21 cellular contexts compared by ENCODE assay signal in the genomic region with DNA sequence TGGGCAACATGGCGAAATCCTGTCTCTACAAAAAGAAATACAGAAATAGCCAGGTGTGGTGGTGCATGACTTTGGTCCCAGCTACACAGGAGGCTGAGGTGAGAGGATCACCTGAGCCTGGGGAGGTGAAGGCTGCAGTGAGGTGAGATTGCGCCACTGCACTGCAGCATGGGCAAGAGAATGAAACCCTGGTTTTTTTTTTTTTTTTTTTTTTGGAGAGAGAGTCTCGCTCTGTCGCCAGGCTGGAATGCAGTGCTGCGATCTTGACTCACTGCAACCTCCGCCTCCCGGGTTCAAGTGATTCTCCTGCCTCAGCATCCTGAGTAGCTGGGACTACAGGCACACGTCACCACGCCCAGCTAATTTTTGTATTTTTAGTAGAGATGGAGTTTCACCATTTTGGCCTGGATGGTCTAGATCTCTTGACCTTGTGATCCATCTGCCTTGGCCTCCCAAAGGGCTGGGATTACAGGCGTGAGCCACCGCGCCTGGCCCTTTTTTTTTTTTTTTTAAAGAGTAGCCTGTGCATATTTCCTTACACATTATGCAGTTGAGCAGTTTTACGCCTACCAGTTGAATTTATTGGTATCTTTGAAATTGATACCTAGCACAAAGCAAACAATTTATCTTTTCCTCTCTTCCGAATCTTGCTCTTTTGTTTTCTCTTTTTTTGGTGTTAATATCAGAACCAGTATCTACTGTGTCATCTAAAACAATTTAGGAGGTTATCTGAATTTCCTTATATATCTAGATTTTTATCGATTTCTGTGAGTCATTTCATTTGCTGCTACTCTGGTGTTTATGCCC.
"Had no signal": no experiment of that assay in that cellular context is flagged by ENCODE, and none has a peak within 500 bp of the region (broad histone marks: within the 10 kb centered on the region; RNA-seq: fewer than 3 reads in every experiment).

No MANE protein-coding gene starts in this region.

- H3K36me3 ChIP-seq: tibial artery had no signal

- H3K9me3 ChIP-seq: left lung, tibial artery had no signal

- H3K4me3 ChIP-seq: left lung, tibial artery had no signal

- H3K4me3 Mint-ChIP-seq: activated CD4-positive, alpha-beta memory T cell treated with anti-CD3 and anti-CD28 coated beads, Interleukin-2, amount 10 ng/mL, durations not matched to agents 7 days and 5 days; activated naive CD8-positive, alpha-beta T cell treated with anti-CD3 and anti-CD28 coated beads, Interleukin-2, amount 10 ng/mL, durations not matched to agents 7 days and 5 days; T-helper 17 cell; WTC11 had no signal

- H3K27ac ChIP-seq: left lung, tibial artery had no signal

- H3K27ac Mint-ChIP-seq: activated CD4-positive, alpha-beta memory T cell treated with anti-CD3 and anti-CD28 coated beads, Interleukin-2, amount 10 ng/mL, durations not matched to agents 7 days and 5 days; activated naive CD8-positive, alpha-beta T cell treated with anti-CD3 and anti-CD28 coated beads, Interleukin-2, amount 10 ng/mL, durations not matched to agents 7 days and 5 days; progenitor cell of endocrine pancreas; T-helper 17 cell; WTC11 had no signal

- H3K27me3 ChIP-seq: left lung, tibial artery had no signal

- DNase-seq: activated CD4-positive, alpha-beta memory T cell treated with anti-CD3 and anti-CD28 coated beads, Interleukin-2, amount 10 ng/mL, durations not matched to agents 7 days and 5 days; activated CD4-positive, alpha-beta T cell treated with anti-CD3 and anti-CD28 coated beads for 48 hours; activated naive CD4-positive, alpha-beta T cell treated with Interleukin-2 at 50 U/mL for 16 hours; activated naive CD8-positive, alpha-beta T cell treated with anti-CD3 and anti-CD28 coated beads, Interleukin-2, amount 10 ng/mL, durations not matched to agents 7 days and 5 days; activated T-cell treated with anti-CD3 and anti-CD28 coated beads, Interleukin-2, amount 50 U/mL, for 1 hour; amygdala; dermis blood vessel endothelial cell; effector memory CD4-positive, alpha-beta T cell; foreskin fibroblast; head of caudate nucleus; left lung; occipital lobe; stimulated activated CD4-positive, alpha-beta T cell treated with anti-CD3 and anti-CD28 coated beads, Interleukin-12 subunit alpha, Interleukin-12 subunit beta, amount 100 ng/mL, for 4 hours; stimulated activated CD4-positive, alpha-beta T cell treated with anti-CD3 and anti-CD28 coated beads, Interleukin-2, amount 100 ng/mL, for 24 hours; stimulated activated naive CD8-positive, alpha-beta T cell treated with anti-CD3 and anti-CD28 coated beads, Interleukin-15, Interleukin-2, amounts not matched to agents 100 U/mL and 50 U/mL, for 24 hours; substantia nigra; T-helper 17 cell; tibial artery had no signal

- H3K4me1 ChIP-seq: left lung, tibial artery had no signal

- H3K4me1 Mint-ChIP-seq: activated naive CD8-positive, alpha-beta T cell treated with anti-CD3 and anti-CD28 coated beads, Interleukin-2, amount 10 ng/mL, durations not matched to agents 7 days and 5 days; T-helper 17 cell; WTC11 had no signal

- H3K9me3 Mint-ChIP-seq: activated CD4-positive, alpha-beta memory T cell treated with anti-CD3 and anti-CD28 coated beads, Interleukin-2, amount 10 ng/mL, durations not matched to agents 7 days and 5 days; activated naive CD8-positive, alpha-beta T cell treated with anti-CD3 and anti-CD28 coated beads, Interleukin-2, amount 10 ng/mL, durations not matched to agents 7 days and 5 days; activated T-helper 2 cell treated with anti-CD3 and anti-CD28 coated beads, Interferon-gamma antibody, Interleukin-2, Interleukin-4, amounts not matched to agents 10 μg/mL and 5 μg/mL and 100 μg/mL, durations not matched to agents 14 hours and 24 hours and 36 hours; WTC11 had no signal

- ATAC-seq: left lung; stimulated activated naive CD8-positive, alpha-beta T cell treated with anti-CD3 and anti-CD28 coated beads, Interleukin-15, Interleukin-2, amounts not matched to agents 100 U/mL and 50 U/mL, for 24 hours; T-helper 17 cell; WTC11 had no signal
